26 cellular contexts compared by ENCODE assay signal in genomic region chr1:88291902-88292301, GRCh38.
DNase-seq lines count a peak whose midpoint lies in the region; ATAC-seq, FAIRE-seq and TF ChIP-seq lines count a peak whose summit lies in the region.
"Had no signal": no experiment of that assay in that cellular context is flagged by ENCODE, and none has a peak within 500 bp of the region (broad histone marks: within the 10 kb centered on the region; RNA-seq: fewer than 3 reads in every experiment).

No MANE protein-coding gene starts in this region.

- H3K9me3 ChIP-seq in body of pancreas (no peaks in the 10 kb centered on the region), H1 (ENCODE audit: insufficient read depth in 2 of 2, low read depth in 1 of 2, low read length in 1 of 2) (no peaks in the 10 kb centered on the region)
- H3K9me3 ChIP-seq: BLaER1 treated with 17β-estradiol and CSF1 and Interleukin-3, amounts not matched to agents 10 nM and 100 nM; Caco-2; SK-N-SH had no signal

- DNase-seq in NCI-H526 treated with DMSO at 0.1 percent for 48 hours (lab: John Stamatoyannopoulos, UW) (peak; percentile 10), body of pancreas (peak in 3 of 4 donors; percentile 7 to 26 (median 13)), H1 (ENCODE audit: low read depth in 1 of 2, low spot score in 2 of 2) (no peak), NCI-H1417 treated with DMSO at 0.1 percent for 48 hours (lab: John Stamatoyannopoulos, UW) (no peak)
- DNase-seq: Caco-2; CD4-positive, alpha-beta memory T cell; DMS153; H9; HFFc6; MM.1S; NCI-H1092; NCI-H1436 treated with DMSO at 0.1 percent for 48 hours; NCI-H1930; NCI-H510A treated with DMSO at 0.1 percent for 48 hours; SIG-M5; SK-N-SH had no signal

- TF ChIP-seq POLR2A in body of pancreas (IDR thresholded peaks at IDR 0.05) (no peak), H1 (IDR thresholded peaks at IDR 0.05; ENCODE audit: control extremely low read depth in 1 of 2, low read depth in 2 of 2, low read length in 2 of 2) (no peak)

- H2BK12ac ChIP-seq in H1 (ENCODE audit: low read depth, low read length), result no peak overlapping the region

- no peak for TF ChIP-seq RAD21 in H1 (IDR thresholded peaks at IDR 0.05 in 1 of 2, conservative IDR thresholded peaks at IDR 0.05 in 1 of 2; ENCODE audit: low read depth in 2 of 2, low read length in 2 of 2)

- CTCF ChIA-PET in H1 (lab: Charles Lee; ENCODE audit: partially characterized antibody), result interaction anchor here (2.4 kb wide), 1 partner anchor 11 kb away, joined by 19 read pairs; no protein-coding TSS in a partner anchor

- POLR2A ChIA-PET in H1 (lab: Charles Lee; ENCODE audit: partially characterized antibody), result no interaction called here

- H3K56ac ChIP-seq in H1 (replicated peaks; ENCODE audit: insufficient read length, low read depth, low read length), result no peak overlapping the region

- no peak overlapping the region for H3K4ac ChIP-seq in H1 (replicated peaks; ENCODE audit: insufficient read length, low read depth, low read length)

- peak overlapping the region; percentile 60; the same call in 1 of the 2 replicates for H2AFZ ChIP-seq in H1 (ENCODE audit: low read length)

- H3K79me1 ChIP-seq in H1 (ENCODE audit: low read depth, low read length), result no peaks in the 10 kb centered on the region

- no peak overlapping the region for H3K18ac ChIP-seq in H1 (ENCODE audit: extremely low read depth, low read length)

- TF ChIP-seq EP300 in H1 (IDR thresholded peaks at IDR 0.05; ENCODE audit: borderline replicate concordance in 1 of 2, low read depth in 2 of 2, low read length in 2 of 2), result no peak

- H2BK15ac ChIP-seq in H1 (ENCODE audit: low read length), result no peak overlapping the region

- no peak overlapping the region for H2BK20ac ChIP-seq in H1 (ENCODE audit: low read length)

- H3K27me3 ChIP-seq in body of pancreas (no peaks in the 10 kb centered on the region), H1 (replicated peaks in 1 of 4; ENCODE audit: control insufficient read depth in 3 of 4, extremely low read depth in 1 of 4, insufficient read depth in 3 of 4, low read length in 3 of 4) (no peaks in the 10 kb centered on the region)
- H3K27me3 ChIP-seq: BLaER1 treated with 17β-estradiol and CSF1 and Interleukin-3, amounts not matched to agents 10 nM and 100 nM had no signal

- no peak overlapping the region for H3K23ac ChIP-seq in H1 (ENCODE audit: insufficient read length)

- H4K20me1 ChIP-seq in H1 (replicated peaks in 1 of 2; ENCODE audit: control insufficient read depth in 1 of 2, insufficient read depth in 2 of 2, low read length in 2 of 2), result no peaks in the 10 kb centered on the region
- H4K20me1 ChIP-seq: BLaER1 treated with 17β-estradiol and CSF1 and Interleukin-3, amounts not matched to agents 10 nM and 100 nM had no signal

- TF ChIP-seq CTCF in body of pancreas (IDR thresholded peaks at IDR 0.05) (no peak), H1 (IDR thresholded peaks at IDR 0.05; ENCODE audit: control extremely low read depth in 1 of 3, insufficient read depth in 1 of 3, low read depth in 1 of 3, low read length in 3 of 3) (no peak)

- no peak overlapping the region for H2AK5ac ChIP-seq in H1 (ENCODE audit: low read depth, low read length)

- no peak overlapping the region for H3K14ac ChIP-seq in H1 (ENCODE audit: insufficient read length)

- FAIRE-seq in H1 (lab: Jason Lieb, UNC), result no peak
- FAIRE-seq: G401.6, GM19239, HepG2, K562 had no signal

- no peak overlapping the region for H4K8ac ChIP-seq in H1 (ENCODE audit: extremely low read depth, insufficient read depth, low read length)

- no peak overlapping the region for H4K5ac ChIP-seq in H1 (ENCODE audit: insufficient read length, low read depth, low read length)

- 62 to 75% methylated on average over 4 of the region's 4 CpGs for WGBS in body of pancreas, 2 donors
- 94% methylated on average over 4 of the region's 4 CpGs; no CpG with 5 or more reads in 1 of the 2 experiments for WGBS in H1 (ENCODE audit: extremely low coverage in 1 of 2, insufficient coverage in 1 of 2, insufficient read length in 1 of 2, insufficient replicate concordance in 2 of 2, low coverage in 1 of 2, low lambda C conversion rate in 2 of 2, missing lambda C conversion rate in 1 of 2), 2 experiments

- H3K79me2 ChIP-seq in H1 (ENCODE audit: control insufficient read depth in 1 of 2, insufficient read depth in 2 of 2, low read length in 2 of 2), result no peaks in the 10 kb centered on the region

- H3K36me3 ChIP-seq in body of pancreas (replicated peaks in 1 of 2; ENCODE audit: insufficient read depth in 1 of 2, low read depth in 2 of 2), result no peaks in the 10 kb centered on the region
- H3K36me3 ChIP-seq in H1 (ENCODE audit: control insufficient read depth in 2 of 4, insufficient read depth in 4 of 4, low read length in 3 of 4), result no peaks in the 10 kb centered on the region
- H3K36me3 ChIP-seq: BLaER1 treated with 17β-estradiol and CSF1 and Interleukin-3, amounts not matched to agents 10 nM and 100 nM had no signal

- ATAC-seq in body of pancreas (no peak), GM18517 (IDR thresholded peaks at IDR 0.05; ENCODE audit: unreplicated experiment) (no peak), GM19455 (IDR thresholded peaks at IDR 0.05; ENCODE audit: unreplicated experiment) (no peak)
- ATAC-seq: HepG2, K562 had no signal

- H3K9ac ChIP-seq in H1 (replicated peaks in 1 of 4; ENCODE audit: extremely low read depth in 1 of 4, low read depth in 3 of 4, low read length in 3 of 4), result no peak overlapping the region
- H3K9ac ChIP-seq: BLaER1 treated with 17β-estradiol and CSF1 and Interleukin-3, amounts not matched to agents 10 nM and 100 nM; SK-N-SH had no signal

- H2BK5ac ChIP-seq in H1 (ENCODE audit: low read depth, low read length), result no peak overlapping the region

- H4K91ac ChIP-seq in H1 (replicated peaks; ENCODE audit: insufficient read length, low read length), result no peak overlapping the region

- peaks cover 9% of the 10 kb centered on the region for H3K4me1 ChIP-seq in body of pancreas
- H3K4me1 ChIP-seq in H1 (replicated peaks in 1 of 4; ENCODE audit: control insufficient read depth in 3 of 4, insufficient read depth in 4 of 4, low read length in 3 of 4), result peaks cover 0 to 7% (median 2%) of the 10 kb centered on the region in 4 experiments; a peak in 2 of 7 replicates
- H3K4me1 ChIP-seq: Caco-2 had no signal

- no peaks in the 10 kb centered on the region; the same call in 1 of the 2 replicates for H3K23me2 ChIP-seq in H1 (ENCODE audit: low read depth, low read length)

- intact Hi-C loops in body of pancreas (cut with DNase I), result no loop called here

- H3K4me3 ChIP-seq in body of pancreas, result no peak overlapping the region
- no peak overlapping the region for H3K4me3 ChIP-seq in H1 (ENCODE audit: extremely low read depth in 1 of 4, insufficient read depth in 2 of 4, low read depth in 3 of 4, low read length in 4 of 4)
- H3K4me3 ChIP-seq: BLaER1 treated with 17β-estradiol and CSF1 and Interleukin-3, amounts not matched to agents 10 nM and 100 nM; K562 had no signal

- H3K4me2 ChIP-seq in H1 (ENCODE audit: insufficient read depth in 1 of 2, low read depth in 2 of 2, low read length in 2 of 2), result no peak overlapping the region
- H3K4me2 ChIP-seq: BLaER1 treated with 17β-estradiol and CSF1 and Interleukin-3, amounts not matched to agents 10 nM and 100 nM; SK-N-SH had no signal

- no peak overlapping the region for H2BK120ac ChIP-seq in H1 (replicated peaks; ENCODE audit: low read depth, low read length)

- H3K27ac ChIP-seq in body of pancreas, result no peak overlapping the region
- no peak overlapping the region for H3K27ac ChIP-seq in H1 (ENCODE audit: low read depth, low read length)
- H3K27ac ChIP-seq in temporal lobe (ENCODE audit: low read depth, low read length), result peak overlapping the region; percentile 58
- H3K27ac ChIP-seq: BLaER1 treated with 17β-estradiol and CSF1 and Interleukin-3, amounts not matched to agents 10 nM and 100 nM; HL-60; RWPE1 had no signal

TF ChIP-seq in H1, 55 proteins besides CTCF, POLR2A, EP300 and RAD21:
- TF ChIP-seq NRF1 (IDR thresholded peaks at IDR 0.05; ENCODE audit: low read depth, low read length) (no peak), MAFK (IDR thresholded peaks at IDR 0.05; ENCODE audit: low read depth, low read length) (no peak), GTF2F1 (IDR thresholded peaks at IDR 0.05; ENCODE audit: borderline replicate concordance, low read depth, low read length) (no peak), SIN3A (conservative IDR thresholded peaks at IDR 0.05 in 1 of 2, IDR thresholded peaks at IDR 0.05 in 1 of 2; ENCODE audit: low read depth in 1 of 2, low read length in 2 of 2) (no peak), KDM1A (IDR thresholded peaks at IDR 0.05; ENCODE audit: borderline replicate concordance, low read length) (no peak)

Comparison
In these comparisons a context has a peak if more than half of its experiments do, and no peak if none do; other contexts are left out.
1. DNase-seq: peak in NCI-H526 treated with DMSO at 0.1 percent for 48 hours (single experiment) and body of pancreas (3 of 4); none in H1 (0 of 2) and NCI-H1417 treated with DMSO at 0.1 percent for 48 hours (single experiment).